ENCODE assay signal across 14 cellular contexts in the genomic region with DNA sequence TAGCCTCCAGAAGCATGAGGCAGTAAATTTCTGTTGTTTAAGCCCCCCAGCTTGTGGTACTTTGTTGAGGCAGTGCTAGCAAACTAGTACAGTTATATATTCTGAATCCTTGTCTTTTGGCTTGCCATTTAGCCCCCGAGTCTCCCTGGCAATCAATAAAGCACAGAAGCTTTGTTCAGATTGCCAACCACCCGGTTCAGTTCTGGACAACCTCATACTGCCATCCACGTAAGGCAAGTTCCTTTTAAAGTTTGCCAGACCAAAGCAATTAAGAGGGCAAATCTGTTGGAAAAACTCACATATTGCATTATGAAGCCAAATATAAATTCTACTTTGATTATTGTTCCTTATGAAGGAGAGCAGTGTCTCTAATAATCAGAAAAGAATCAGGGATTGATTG.
DNase-seq lines count a peak whose midpoint lies in the region; ATAC-seq and TF ChIP-seq lines count a peak whose summit lies in the region.
"Had no signal": no experiment of that assay in that cellular context is flagged by ENCODE, and none has a peak within 500 bp of the region (broad histone marks: within the 10 kb centered on the region; RNA-seq: fewer than 3 reads in every experiment).

No MANE protein-coding gene starts in this region.

- no peaks in the 10 kb centered on the region for H3K36me3 ChIP-seq in ascending aorta
- no peaks in the 10 kb centered on the region for H3K36me3 ChIP-seq in thoracic aorta

- H3K27me3 Mint-ChIP-seq in osteocyte (ENCODE audit: unreplicated experiment): no peaks in the 10 kb centered on the region

- H3K4me1 Mint-ChIP-seq in osteocyte (ENCODE audit: unreplicated experiment): peaks cover 77% of the 10 kb centered on the region
- H3K4me1 Mint-ChIP-seq: IgD-negative memory B cell had no signal

- ATAC-seq in thoracic aorta (ENCODE audit: insufficient number of reproducible peaks, low FRiP score, low read depth): no peak
- ATAC-seq: GM12878 had no signal

- H3K9me3 ChIP-seq in ascending aorta: peaks cover 0 to 8% of the 10 kb centered on the region in 2 donors
- H3K9me3 ChIP-seq in thoracic aorta: no peaks in the 10 kb centered on the region

- TF ChIP-seq CTCF in ascending aorta (IDR thresholded peaks at IDR 0.05): no peak
- no peak for TF ChIP-seq CTCF in osteocyte (IDR thresholded peaks at IDR 0.05)
- no peak for TF ChIP-seq CTCF in thoracic aorta (IDR thresholded peaks at IDR 0.05)

- H3K4me1 ChIP-seq in ascending aorta: peaks cover 22 to 53% of the 10 kb centered on the region in 2 donors
- peaks cover 48 to 67% of the 10 kb centered on the region in 2 donors for H3K4me1 ChIP-seq in thoracic aorta (ENCODE audit: control insufficient read depth in 1 of 2, low read depth in 2 of 2)

- no peak overlapping the region for H3K4me3 Mint-ChIP-seq in osteocyte (ENCODE audit: unreplicated experiment)
- H3K4me3 Mint-ChIP-seq: IgD-negative memory B cell had no signal

- H3K27me3 ChIP-seq in ascending aorta (no peaks in the 10 kb centered on the region), thoracic aorta (replicated peaks; ENCODE audit: insufficient read depth) (no peaks in the 10 kb centered on the region)

- H3K27ac Mint-ChIP-seq in osteocyte (ENCODE audit: unreplicated experiment): peak overlapping the region; percentile 98
- H3K27ac Mint-ChIP-seq: IgD-negative memory B cell had no signal

- H3K9me3 Mint-ChIP-seq in osteocyte (ENCODE audit: unreplicated experiment): no peaks in the 10 kb centered on the region
- H3K9me3 Mint-ChIP-seq: IgD-negative memory B cell had no signal

- DNase-seq in NCI-H446 (lab: John Stamatoyannopoulos, UW) (peak; percentile 47 to 65), ascending aorta (ENCODE audit: low spot score in 2 of 2) (no peak), osteocyte (ENCODE audit: extremely low spot score, unreplicated experiment) (no peak), thoracic aorta (ENCODE audit: low spot score) (no peak), GOT3 (lab: John Stamatoyannopoulos, UW) (no peak), NCI-H2227 (lab: John Stamatoyannopoulos, UW; ENCODE audit: unreplicated experiment) (no peak)
- DNase-seq in activated CD4-positive, CD25-positive, alpha-beta regulatory T cell treated with anti-CD3 and anti-CD28 coated beads, Interleukin-2, amount 50 U/mL, for 72 hours: no peak
- DNase-seq: DMS79, MV-4-11, NCI-H1417 treated with DMSO at 0.1 percent for 48 hours, NCI-H526 had no signal

- peaks cover 11% of the 10 kb centered on the region for H3K36me3 Mint-ChIP-seq in osteocyte (ENCODE audit: unreplicated experiment)
- H3K36me3 Mint-ChIP-seq: IgD-negative memory B cell had no signal

- H3K4me3 ChIP-seq in ascending aorta: no peak overlapping the region
- H3K4me3 ChIP-seq in thoracic aorta: no peak overlapping the region
- H3K4me3 ChIP-seq: GM12878 had no signal

- peak overlapping the region; percentile 37 to 81 for H3K27ac ChIP-seq in ascending aorta
- peak overlapping the region; percentile 82 to 91 for H3K27ac ChIP-seq in thoracic aorta
- H3K27ac ChIP-seq: RWPE1 had no signal

- intact Hi-C loops in ascending aorta (cut with DNase I): loop anchor here (5.0 kb wide), 3 partner anchors 152 to 368 kb away; no protein-coding TSS in a partner anchor

Comparison
In these comparisons a context has a peak if more than half of its experiments do, and no peak if none do; other contexts are left out.
1. DNase-seq: peak in NCI-H446 (2 of 2); none in ascending aorta (0 of 2), osteocyte (single experiment), thoracic aorta (single experiment), GOT3 (single experiment), activated CD4-positive, CD25-positive, alpha-beta regulatory T cell treated with anti-CD3 and anti-CD28 coated beads, Interleukin-2, amount 50 U/mL, for 72 hours (single experiment) and NCI-H2227 (single experiment).